29 cellular contexts compared by ENCODE assay signal in the genomic region with DNA sequence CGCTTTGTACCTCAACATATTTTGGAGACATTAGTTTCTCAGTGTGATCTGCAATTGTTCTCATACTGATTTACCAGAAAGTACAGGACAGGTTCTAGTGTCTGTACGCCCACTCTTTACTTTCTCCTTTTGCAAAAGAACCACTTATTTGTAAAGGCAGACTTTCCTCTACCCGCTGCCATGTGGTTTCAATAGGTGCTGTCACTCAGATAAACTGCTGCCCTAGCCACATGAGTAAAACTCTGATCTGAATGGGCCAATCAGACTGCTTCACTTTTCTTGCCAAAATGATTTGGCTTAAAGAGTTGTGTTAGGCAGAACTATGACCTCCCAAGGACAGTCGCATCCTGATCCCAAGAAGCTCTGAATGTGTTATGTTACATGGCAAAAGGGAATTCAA.
"Had no signal": no experiment of that assay in that cellular context is flagged by ENCODE, and none has a peak within 500 bp of the region (broad histone marks: within the 10 kb centered on the region; RNA-seq: fewer than 3 reads in every experiment).

No MANE protein-coding gene starts in this region.

- H3K9me3 Mint-ChIP-seq: dendritic cell treated with granulocyte-macrophage colony-stimulating factor and Interleukin-4, amounts not matched to agents 40 ng/mL and 50 ng/mL, for 4 days; effector memory CD8-positive, alpha-beta T cell; endodermal cell had no signal

- H3K27me3 ChIP-seq: colonic mucosa, esophagus muscularis mucosa, esophagus squamous epithelium, foreskin keratinocyte, gastrocnemius medialis, gastroesophageal sphincter, heart left ventricle, heart right ventricle, hepatocyte had no signal

- H3K4me3 Mint-ChIP-seq: dendritic cell treated with granulocyte-macrophage colony-stimulating factor and Interleukin-4, amounts not matched to agents 40 ng/mL and 50 ng/mL, for 4 days; effector memory CD8-positive, alpha-beta T cell; endodermal cell had no signal

- ATAC-seq: effector memory CD8-positive, alpha-beta T cell; esophagus mucosa; foreskin keratinocyte; gastrocnemius medialis; gastroesophageal sphincter; heart left ventricle; heart right ventricle had no signal

- H2AFZ ChIP-seq: hepatocyte had no signal

- DNase-seq: colonic mucosa; cortex of kidney; dermis blood vessel endothelial cell; dorsolateral prefrontal cortex; effector CD4-positive, alpha-beta T cell; effector CD8-positive, alpha-beta T cell; effector memory CD4-positive, alpha-beta T cell; effector memory CD8-positive, alpha-beta T cell; endodermal cell; erythroblast; esophagus squamous epithelium; foreskin keratinocyte; foreskin melanocyte; gastrocnemius medialis; glutamatergic neuron; head of caudate nucleus; heart left ventricle; heart right ventricle had no signal

- H3K36me3 ChIP-seq: colonic mucosa, esophagus muscularis mucosa, esophagus squamous epithelium, gastrocnemius medialis, gastroesophageal sphincter, heart left ventricle, heart right ventricle had no signal

- H3K27ac Mint-ChIP-seq: dendritic cell treated with granulocyte-macrophage colony-stimulating factor and Interleukin-4, amounts not matched to agents 40 ng/mL and 50 ng/mL, for 4 days; effector memory CD8-positive, alpha-beta T cell; endodermal cell had no signal

- H3K79me2 ChIP-seq: hepatocyte had no signal

- H3K4me2 ChIP-seq: hepatocyte had no signal

- FAIRE-seq: colon, endometrium, endothelial cell of umbilical vein, frontal cortex had no signal

- H3K4me1 ChIP-seq: colonic mucosa, esophagus muscularis mucosa, esophagus squamous epithelium, foreskin keratinocyte, gastrocnemius medialis, gastroesophageal sphincter, heart left ventricle, heart right ventricle had no signal

- H3K27me3 Mint-ChIP-seq: dendritic cell treated with granulocyte-macrophage colony-stimulating factor and Interleukin-4, amounts not matched to agents 40 ng/mL and 50 ng/mL, for 4 days had no signal

- H3K9me3 ChIP-seq: colonic mucosa, esophagus muscularis mucosa, esophagus squamous epithelium, gastrocnemius medialis, gastroesophageal sphincter, heart left ventricle, heart right ventricle had no signal

- H3K27ac ChIP-seq: colonic mucosa, coronary artery, dorsolateral prefrontal cortex, epithelial cell of prostate, esophagus muscularis mucosa, esophagus squamous epithelium, foreskin keratinocyte, gastrocnemius medialis, gastroesophageal sphincter, heart left ventricle, heart right ventricle, hepatocyte had no signal

- H3K4me3 ChIP-seq: colonic mucosa, coronary artery, dorsolateral prefrontal cortex, esophagus muscularis mucosa, esophagus squamous epithelium, gastrocnemius medialis, gastroesophageal sphincter, heart left ventricle, heart right ventricle, hepatocyte had no signal
